17 cellular contexts compared by ENCODE assay signal in genomic region chr5:67043789-67044511, GRCh38.
"Had no signal": no experiment of that assay in that cellular context is flagged by ENCODE, and none has a peak within 500 bp of the region (broad histone marks: within the 10 kb centered on the region; RNA-seq: fewer than 3 reads in every experiment).

No MANE protein-coding gene starts in this region.

- H3K27me3 ChIP-seq: gastroesophageal sphincter, pancreas, sigmoid colon had no signal

- FAIRE-seq: endometrium, pancreas, urothelium cell line had no signal

- H3K9me3 ChIP-seq: gastroesophageal sphincter, pancreas, sigmoid colon had no signal

- H3K4me3 ChIP-seq: gastroesophageal sphincter, lung, pancreas, sigmoid colon, skin epidermis had no signal

- DNase-seq: effector memory CD4-positive, alpha-beta T cell; glutamatergic neuron; hippocampal formation; mesenchymal stem cell; midbrain; naive B cell; occipital lobe; pancreas; sigmoid colon; stimulated activated CD4-positive, alpha-beta T cell treated with anti-CD3 and anti-CD28 coated beads, Interleukin-12 subunit alpha, Interleukin-12 subunit beta, amount 100 ng/mL, for 4 hours; stimulated activated naive CD4-positive, alpha-beta T cell treated with Interleukin-2 at 50 U/mL for 16 hours had no signal

- H3K36me3 ChIP-seq: gastroesophageal sphincter, pancreas, sigmoid colon had no signal

- ATAC-seq: esophagus mucosa, gastroesophageal sphincter, pancreas had no signal

- H3K27ac ChIP-seq: gastroesophageal sphincter, pancreas, sigmoid colon had no signal
